In genomic region chr1:146051452-146051852, GRCh38 we compare ENCODE assay signal across 8 cellular contexts. TPM values are rescaled to one million over a fixed set of nuclear protein-coding genes. Genes with fewer than 3 reads are reported as not detected.
A peak's percentile ranks its signal among the peaks of the same experiment; 100 is the strongest.
DNase-seq lines count a peak whose midpoint lies in the region; ATAC-seq, FAIRE-seq and TF ChIP-seq lines count a peak whose summit lies in the region.

No MANE protein-coding gene starts in this region.

- TF ChIP-seq POLR2A in A549 (IDR thresholded peaks at IDR 0.05; ENCODE audit: low read length) = no peak

- BruUV-seq in MCF 10A (replicated peaks; lab: Mats Ljungman, UMichigan) = no TSS peak

- no peak overlapping the region for H2BK5ac ChIP-seq in mesendoderm (ENCODE audit: low read length)

- peak overlapping the region; percentile 99 for H3K27ac Mint-ChIP-seq in MCF 10A (ENCODE audit: low read depth, unreplicated experiment)

- H2AK5ac ChIP-seq in mesendoderm (ENCODE audit: low read length) = no peak overlapping the region

- peak overlapping the region; percentile 70 for H3K4me3 Mint-ChIP-seq in MCF 10A (ENCODE audit: unreplicated experiment)

- peaks cover 7% of the 10 kb centered on the region for H3K36me3 Mint-ChIP-seq in MCF 10A (ENCODE audit: insufficient read depth, unreplicated experiment)

- TF ChIP-seq RAD21 in A549 (conservative IDR thresholded peaks at IDR 0.05 in 1 of 2, IDR thresholded peaks at IDR 0.05 in 1 of 2) = no peak

- no peaks in the 10 kb centered on the region for H3K27me3 Mint-ChIP-seq in MCF 10A (ENCODE audit: insufficient read depth, unreplicated experiment)

- H3K56ac ChIP-seq in mesendoderm (ENCODE audit: low read length) = peak overlapping the region; percentile 63

- intact Hi-C loops in MCF 10A (cut with micrococcal nuclease) = no loop called here

- no peaks in the 10 kb centered on the region for H3K79me2 ChIP-seq in mesendoderm (ENCODE audit: control insufficient read depth, insufficient read depth, low read length)

- no peaks in the 10 kb centered on the region for H3K36me3 ChIP-seq in mesendoderm (ENCODE audit: control insufficient read depth, insufficient read depth, low read length)

- peak overlapping the region; percentile 4 for H3K9ac ChIP-seq in mesendoderm (ENCODE audit: low read length)

- H4K8ac ChIP-seq in mesendoderm (ENCODE audit: low read depth, low read length) = peak overlapping the region; percentile 28

- WGBS in A549 (ENCODE audit: missing lambda C conversion rate) = 40% methylated on average over 15 of the region's 15 CpGs
- WGBS in mesendoderm (ENCODE audit: extremely low coverage, insufficient coverage, low lambda C conversion rate) = no CpG with 5 or more reads among the region's 15 CpGs

- ATAC-seq in A549 (peak in 1 of 2 experiments; percentile 53; a peak in 2 of 6 replicates), HG03135 (IDR thresholded peaks at IDR 0.05; ENCODE audit: unreplicated experiment) (peak; percentile 15)

- peaks cover 29% of the 10 kb centered on the region for H3K4me1 ChIP-seq in A549
- no peaks in the 10 kb centered on the region for H3K4me1 ChIP-seq in mesendoderm (ENCODE audit: control insufficient read depth, low read depth, low read length)

- H4K5ac ChIP-seq in mesendoderm (ENCODE audit: low read length) = no peak overlapping the region

- no peak overlapping the region for H2BK15ac ChIP-seq in mesendoderm (replicated peaks; ENCODE audit: low read depth)

- POLR2A ChIA-PET in A549 (lab: Yijun Ruan, JAX) = interaction anchor here (0.8 to 4.6 kb wide), 5 partner anchors 8 to 94 kb away, joined by 3 to 106 read pairs (median 4); partner anchors contain the start of genes ANKRD34A, LIX1L and POLR3GL
- POLR2A ChIA-PET in MCF 10A (lab: Yijun Ruan, JAX) = interaction anchor here (0.5 to 7.0 kb wide), 12 partner anchors 12 to 1500 kb away, joined by 3 to 173 read pairs (median 4); partner anchors contain the start of genes ANKRD34A, HJV, PIAS3 and POLR3GL

- H3K23ac ChIP-seq in mesendoderm (ENCODE audit: low read length) = no peak overlapping the region

- CTCF ChIA-PET in A549 (lab: Yijun Ruan, JAX) (interaction anchor here (1.6 to 5.9 kb wide), 2 partner anchors 14 to 19 kb away, joined by 5 to 41 read pairs; no protein-coding TSS in a partner anchor), MCF 10A (lab: Yijun Ruan, JAX) (no interaction called here)

- H3K18ac ChIP-seq in mesendoderm (ENCODE audit: low read length) = peak overlapping the region; percentile 90

- DNase-seq in A549 (ENCODE audit: low read depth in 1 of 2, low spot score in 1 of 2) (no peak), MCF 10A (ENCODE audit: unreplicated experiment) (no peak), mesendoderm (no peak), HTR-8/SVneo (ENCODE audit: insufficient read length, low spot score) (no peak), A172 (ENCODE audit: low spot score) (no peak), NCI-H1105 (lab: John Stamatoyannopoulos, UW) (no peak), COLO829 (ENCODE audit: low spot score) (no peak)

- H3K4me2 ChIP-seq in A549 (peak overlapping the region; percentile 90), mesendoderm (ENCODE audit: low read length) (no peak overlapping the region)

- no peak for TF ChIP-seq EP300 in A549 (IDR thresholded peaks at IDR 0.05)

- H3K4ac ChIP-seq in mesendoderm (ENCODE audit: low read depth, low read length) = no peak overlapping the region

- TF ChIP-seq CTCF in A549 (IDR thresholded peaks at IDR 0.05) (no peak), MCF 10A (IDR thresholded peaks at IDR 0.05; ENCODE audit: unreplicated experiment) (no peak)

- H3K4me1 Mint-ChIP-seq in MCF 10A (ENCODE audit: insufficient read depth, unreplicated experiment) = peaks cover 11% of the 10 kb centered on the region

- H3K27ac ChIP-seq in A549 (peak overlapping the region; percentile 95 to 98), mesendoderm (ENCODE audit: low read depth, low read length) (peak overlapping the region; percentile 0)

- FAIRE-seq in A549 (lab: Jason Lieb, UNC) = no peak
- no peak for FAIRE-seq in HTR-8/SVneo (lab: Jason Lieb, UNC)

- no peaks in the 10 kb centered on the region for H3K9me3 Mint-ChIP-seq in MCF 10A (ENCODE audit: unreplicated experiment)

- H3K9me3 ChIP-seq in A549 = no peaks in the 10 kb centered on the region

- no peaks in the 10 kb centered on the region for H3K79me1 ChIP-seq in mesendoderm (ENCODE audit: low read length)

- no peak overlapping the region for H2BK120ac ChIP-seq in mesendoderm (ENCODE audit: low read depth, low read length)

- no peaks in the 10 kb centered on the region for H3K27me3 ChIP-seq in mesendoderm (ENCODE audit: insufficient read depth, low read length, poor library complexity)

- peak overlapping the region; percentile 50 for H3K4me3 ChIP-seq in A549
- H3K4me3 ChIP-seq in mesendoderm (ENCODE audit: low read length) = no peak overlapping the region

TF ChIP-seq in A549, 52 proteins besides CTCF, POLR2A, EP300 and RAD21 (continues in another document):
- TF ChIP-seq HDAC2 (IDR thresholded peaks at IDR 0.05) (no peak), FOSL2 (IDR thresholded peaks at IDR 0.05) (no peak), FOSL2 (CRISPR knock-in tag; IDR thresholded peaks at IDR 0.05) (no peak), HES2 (IDR thresholded peaks at IDR 0.05) (no peak), NPAS2 (CRISPR knock-in tag; IDR thresholded peaks at IDR 0.05; ENCODE audit: borderline replicate concordance) (no peak), ATOH8 (CRISPR knock-in tag; IDR thresholded peaks at IDR 0.05; ENCODE audit: low read depth) (no peak), MAX (IDR thresholded peaks at IDR 0.05) (no peak), BCL3 (IDR thresholded peaks at IDR 0.05) (no peak), BHLHE40 (IDR thresholded peaks at IDR 0.05; ENCODE audit: low read depth, low read length) (no peak), HOXB13 (CRISPR knock-in tag; IDR thresholded peaks at IDR 0.05; ENCODE audit: low read depth) (no peak), SREBF2 (IDR thresholded peaks at IDR 0.05) (no peak), PBX3 (IDR thresholded peaks at IDR 0.05) (no peak), SMC3 (IDR thresholded peaks at IDR 0.05) (no peak), RCOR1 (IDR thresholded peaks at IDR 0.05; ENCODE audit: low read depth, low read length) (no peak), HOXB5 (CRISPR knock-in tag; IDR thresholded peaks at IDR 0.05) (no peak)

RNA-seq across cellular contexts. Expression of gene HJV, which starts 29.9 kb away (rescaled TPM):
- polyA plus RNA-seq in A549 (2011; rRNA removed) = 0.07 TPM in 1 of 2 replicates, not detected in the other
- not detected in 2 replicates for polyA plus RNA-seq in A549 (2012; cell fraction: cytosol; rRNA removed)
- not detected in 2 replicates for polyA plus RNA-seq in A549 (2012; cell fraction: nucleus; rRNA removed)
- polyA plus RNA-seq in A549 (2017; fragmentation: RNase III; extraction: RNeasy Plus Mini Kit Qiagen cat#74134 plus additional on column Dnase treatment) = not detected in 3 replicates
- polyA minus RNA-seq in A549 (2011; rRNA and poly(A)+ RNA removed) = not detected in 2 replicates
- not detected in 2 replicates for total RNA-seq in MCF 10A (2022)
- polyA plus RNA-seq in mesendoderm (2013, experiment 1 of 2) = 0.08 TPM
- 0.07 TPM for polyA plus RNA-seq in mesendoderm (2013, experiment 2 of 2)
- not detected in 2 replicates for total RNA-seq in A172 (2014; rRNA removed; shearing (Covaris generic))

RNA-seq across cellular contexts. Expression of gene TXNIP, which starts 55.1 kb away (rescaled TPM):
- polyA plus RNA-seq in A549 (2011; rRNA removed) (3.1 and 3.3 TPM in 2 replicates), A549 (2017; fragmentation: RNase III; extraction: RNeasy Plus Mini Kit Qiagen cat#74134 plus additional on column Dnase treatment) (0.05 to 0.11 TPM in 2 of 3 replicates, not detected in the other)
- polyA plus RNA-seq in A549 (2012; cell fraction: cytosol; rRNA removed) = 0.06 and 0.08 TPM in 2 replicates
- polyA plus RNA-seq in A549 (2012; cell fraction: nucleus; rRNA removed) = 0.05 and 0.09 TPM in 2 replicates
- polyA minus RNA-seq in A549 (2011; rRNA and poly(A)+ RNA removed) = 4.3 and 4.7 TPM in 2 replicates
- total RNA-seq in MCF 10A (2022) = 576 and 599 TPM in 2 replicates
- polyA plus RNA-seq in mesendoderm (2013, experiment 1 of 2) = 2.3 TPM
- polyA plus RNA-seq in mesendoderm (2013, experiment 2 of 2) = 2.0 TPM
- total RNA-seq in A172 (2014; rRNA removed; shearing (Covaris generic)) = 14.1 and 14.4 TPM in 2 replicates

Comparison
In these comparisons a context has a peak if more than half of its experiments do, and no peak if none do; other contexts are left out.
1. RNA of gene TXNIP, which starts 55.1 kb away (total RNA-seq): 576 to 599 TPM in MCF 10A; 14.1 to 14.4 TPM in A172; every median in the first group is over 10 times any median in the second.